14 cellular contexts compared by ENCODE assay signal in the genomic region with DNA sequence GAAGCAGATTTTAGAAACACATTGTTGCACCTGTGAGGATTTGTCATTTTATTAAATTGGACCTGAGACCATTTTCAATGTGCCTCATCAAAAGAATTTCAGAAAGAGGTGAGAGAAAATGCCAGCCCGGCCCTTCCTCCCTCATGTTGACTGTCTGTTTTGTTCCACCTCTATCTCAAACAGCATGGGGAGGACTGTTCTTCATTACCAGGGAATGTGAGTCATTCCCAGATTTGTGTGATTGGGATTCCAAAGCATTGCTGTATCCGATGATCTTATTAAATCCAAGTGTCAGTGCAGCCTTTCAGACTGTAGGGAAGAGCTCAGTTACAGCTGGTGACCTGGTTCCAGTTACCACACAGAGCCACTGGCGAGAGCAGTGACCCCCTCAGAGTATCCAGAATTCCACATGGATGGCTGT. TPM values are rescaled to one million over a fixed set of nuclear protein-coding genes. Genes with fewer than 3 reads are reported as not detected.
DNase-seq lines count a peak whose midpoint lies in the region; ATAC-seq and TF ChIP-seq lines count a peak whose summit lies in the region.
"Had no signal": no experiment of that assay in that cellular context is flagged by ENCODE, and none has a peak within 500 bp of the region (broad histone marks: within the 10 kb centered on the region; RNA-seq: fewer than 3 reads in every experiment).

No MANE protein-coding gene starts in this region.

- no peaks in the 10 kb centered on the region for H3K79me2 ChIP-seq in osteoblast (ENCODE audit: insufficient read depth, low read length)

- H3K4me1 ChIP-seq in osteoblast (ENCODE audit: insufficient read depth, low read length): peaks cover 15% of the 10 kb centered on the region

- H4K20me1 ChIP-seq in osteoblast (ENCODE audit: insufficient read depth, low read length): no peaks in the 10 kb centered on the region

- peak overlapping the region; percentile 36 for H3K4me2 ChIP-seq in osteoblast (ENCODE audit: insufficient read depth, low read length)

- no peaks in the 10 kb centered on the region for H3K36me3 ChIP-seq in osteoblast (ENCODE audit: insufficient read depth, low read length)
- H3K36me3 ChIP-seq: cardiac muscle cell had no signal

- no peak for ATAC-seq in HG02973 (IDR thresholded peaks at IDR 0.05; ENCODE audit: unreplicated experiment)

- H3K27me3 ChIP-seq in osteoblast (ENCODE audit: insufficient read depth, low read length) (no peaks in the 10 kb centered on the region), dorsolateral prefrontal cortex (no peaks in the 10 kb centered on the region)
- H3K27me3 ChIP-seq: cardiac muscle cell had no signal

- H2AFZ ChIP-seq in osteoblast (ENCODE audit: low read length): no peak overlapping the region

- H3K4me3 ChIP-seq in fibroblast of villous mesenchyme (ENCODE audit: low read depth, low read length): no peak overlapping the region
- H3K4me3 ChIP-seq in osteoblast (ENCODE audit: insufficient read depth, low read length): peak overlapping the region; percentile 21
- H3K4me3 ChIP-seq in dorsolateral prefrontal cortex: no peak overlapping the region
- H3K4me3 ChIP-seq: cardiac muscle cell had no signal

- peak; percentile 91 for DNase-seq in AG08395 (ENCODE audit: low spot score)
- DNase-seq in NCI-H82 (lab: John Stamatoyannopoulos, UW): peak; percentile 76
- peak; percentile 71 for DNase-seq in fibroblast of villous mesenchyme (ENCODE audit: low read depth)
- peak; percentile 88 for DNase-seq in osteoblast (ENCODE audit: insufficient read length, low spot score, missing footprints)
- no peak for DNase-seq in dorsolateral prefrontal cortex
- no peak for DNase-seq in DMS153 (lab: John Stamatoyannopoulos, UW)
- no peak for DNase-seq in activated T-cell treated with anti-CD3 and anti-CD28 coated beads, Interleukin-2, amount 50 U/mL, for 1 hour
- DNase-seq: AML-193, GF-D8, NCI-H2171 treated with DMSO at 0.1 percent for 48 hours had no signal

- TF ChIP-seq CTCF in fibroblast of villous mesenchyme (IDR thresholded peaks at IDR 0.05; ENCODE audit: insufficient read depth, low read depth, low read length) (no peak), osteoblast (IDR thresholded peaks at IDR 0.05; ENCODE audit: extremely low read depth, low read depth, low read length) (no peak), dorsolateral prefrontal cortex (IDR thresholded peaks at IDR 0.05 in 54 of 56, conservative IDR thresholded peaks at IDR 0.05 in 2 of 56; ENCODE audit: low read depth in 1 of 56, partially characterized antibody in 56 of 56) (no peak)

- no peaks in the 10 kb centered on the region for H3K9me3 ChIP-seq in osteoblast (ENCODE audit: low read depth, low read length)

- intact Hi-C loops in dorsolateral prefrontal cortex (cut with DNase I): no loop called here

- H3K27ac ChIP-seq in osteoblast (ENCODE audit: low read depth, low read length) (no peak overlapping the region), dorsolateral prefrontal cortex (peak overlapping the region in 17 of 59 donors; percentile 2 to 70 (median 18))
- H3K27ac ChIP-seq: cardiac muscle cell, RWPE1 had no signal

RNA-seq across cellular contexts. Expression of a gene that starts 20.7 kb away (rescaled TPM):
- total RNA-seq in fibroblast of villous mesenchyme (2.6 and 3.2 TPM in 2 replicates), osteoblast (6.5 and 7.7 TPM in 2 replicates), dorsolateral prefrontal cortex (10 to 100 TPM; 11.4 to 40.0 (median 19.2) TPM)

RNA-seq across cellular contexts. Expression of a gene that starts 31.9 kb away (rescaled TPM):
- not detected in 2 replicates for total RNA-seq in fibroblast of villous mesenchyme
- total RNA-seq in osteoblast: not detected in 2 replicates
- total RNA-seq in dorsolateral prefrontal cortex: 1 to 10 TPM in 11 of 120 experiments, under 1 TPM in 38, not detected in 71; 0.32 to 2.0 (median 0.72) TPM
- total RNA-seq: cardiac muscle cell, mesenteric fat pad had no signal

Comparison
In these comparisons a context has a peak if more than half of its experiments do, and no peak if none do; other contexts are left out.
1. DNase-seq: peak in AG08395 (single experiment), NCI-H82 (single experiment), fibroblast of villous mesenchyme (single experiment) and osteoblast (single experiment); none in dorsolateral prefrontal cortex (0 of 10), DMS153 (single experiment) and activated T-cell treated with anti-CD3 and anti-CD28 coated beads, Interleukin-2, amount 50 U/mL, for 1 hour (single experiment).